ENCODE assay signal across 9 cellular contexts in genomic region chr6:2744206-2744771, GRCh38. TPM values are rescaled to one million over a fixed set of nuclear protein-coding genes. Genes with fewer than 3 reads are reported as not detected.
DNase-seq lines count a peak whose midpoint lies in the region; ATAC-seq and TF ChIP-seq lines count a peak whose summit lies in the region.
"Had no signal": no experiment of that assay in that cellular context is flagged by ENCODE, and none has a peak within 500 bp of the region (broad histone marks: within the 10 kb centered on the region; RNA-seq: fewer than 3 reads in every experiment).

No MANE protein-coding gene starts in this region.

- H3K27ac Mint-ChIP-seq in neural crest cell (ENCODE audit: unreplicated experiment), result no peak overlapping the region
- H3K27ac Mint-ChIP-seq: memory B cell had no signal

- no peaks in the 10 kb centered on the region for H3K36me3 ChIP-seq in duodenal mucosa (ENCODE audit: control insufficient read depth in 1 of 2, insufficient read depth in 2 of 2, low read length in 2 of 2)

- H3K27me3 Mint-ChIP-seq in neural crest cell (ENCODE audit: low read depth), result peaks cover 26% of the 10 kb centered on the region

- in situ Hi-C loops in G401 (cut with HindIII; ENCODE audit: low sequenced_read_pairs), result no loop called here

- H3K4me3 ChIP-seq in duodenal mucosa (ENCODE audit: low read depth in 1 of 2, low read length in 2 of 2), result peak overlapping the region; percentile 5 to 25

- H3K9me3 ChIP-seq in duodenal mucosa (ENCODE audit: control insufficient read depth in 1 of 2, low read length in 2 of 2), result no peaks in the 10 kb centered on the region

- H3K27ac ChIP-seq in duodenal mucosa (ENCODE audit: low read depth, low read length), result no peak overlapping the region

- DNase-seq in G401 (ENCODE audit: low spot score) (peak; percentile 90), NCI-H2227 treated with DMSO at 0.1 percent for 48 hours (lab: John Stamatoyannopoulos, UW) (peak; percentile 38), neural crest cell (ENCODE audit: low read depth, low spot score) (no peak), GOT3 (lab: John Stamatoyannopoulos, UW) (no peak)
- DNase-seq in stimulated activated naive CD4-positive, alpha-beta T cell (lab: John Stamatoyannopoulos, UW), result no peak

- peak; percentile 35 for TF ChIP-seq CTCF in neural crest cell (conservative IDR thresholded peaks at IDR 0.05)

- H3K9me3 Mint-ChIP-seq in neural crest cell, result no peaks in the 10 kb centered on the region
- H3K9me3 Mint-ChIP-seq: memory B cell had no signal

- peaks cover 6% of the 10 kb centered on the region for H3K4me1 Mint-ChIP-seq in neural crest cell
- H3K4me1 Mint-ChIP-seq: memory B cell had no signal

- no peak for ATAC-seq in GM18867 (IDR thresholded peaks at IDR 0.05; ENCODE audit: unreplicated experiment)
- no peak for ATAC-seq in GM18519 (IDR thresholded peaks at IDR 0.05; ENCODE audit: low FRiP score, unreplicated experiment)

- H3K4me3 Mint-ChIP-seq in neural crest cell, result no peak overlapping the region
- H3K4me3 Mint-ChIP-seq: memory B cell had no signal

- H3K36me3 Mint-ChIP-seq in neural crest cell (ENCODE audit: low read depth), result no peaks in the 10 kb centered on the region
- H3K36me3 Mint-ChIP-seq: memory B cell had no signal

- H3K9ac ChIP-seq in duodenal mucosa (ENCODE audit: low read depth in 1 of 2, low read length in 2 of 2), result no peak overlapping the region

- no peaks in the 10 kb centered on the region for H3K27me3 ChIP-seq in duodenal mucosa (ENCODE audit: control insufficient read depth in 1 of 2, insufficient read depth in 2 of 2, low read length in 2 of 2)

- peaks cover 5 to 9% of the 10 kb centered on the region in 2 donors for H3K4me1 ChIP-seq in duodenal mucosa (ENCODE audit: control insufficient read depth in 1 of 2, insufficient read depth in 2 of 2, low read length in 2 of 2)

RNA-seq across cellular contexts. Expression of gene MYLK4, which starts 6.4 kb away (rescaled TPM):
- 0.31 and 0.64 TPM in 2 replicates for total RNA-seq in G401 (2014; rRNA removed; shearing (Covaris generic))
- total RNA-seq in neural crest cell, result 0.80 and 0.96 TPM in 2 replicates

RNA-seq across cellular contexts. Expression of gene WRNIP1, which starts 20.9 kb away (rescaled TPM):
- 91.8 and 100 TPM in 2 replicates for total RNA-seq in G401 (2014; rRNA removed; shearing (Covaris generic))
- 44.5 and 46.2 TPM in 2 replicates for total RNA-seq in neural crest cell

Comparison
In these comparisons a context has a peak if more than half of its experiments do, and no peak if none do; other contexts are left out.
1. DNase-seq: peak in G401 (single experiment) and NCI-H2227 treated with DMSO at 0.1 percent for 48 hours (single experiment); none in neural crest cell (single experiment), stimulated activated naive CD4-positive, alpha-beta T cell (0 of 6) and GOT3 (single experiment).